In the genomic region with DNA sequence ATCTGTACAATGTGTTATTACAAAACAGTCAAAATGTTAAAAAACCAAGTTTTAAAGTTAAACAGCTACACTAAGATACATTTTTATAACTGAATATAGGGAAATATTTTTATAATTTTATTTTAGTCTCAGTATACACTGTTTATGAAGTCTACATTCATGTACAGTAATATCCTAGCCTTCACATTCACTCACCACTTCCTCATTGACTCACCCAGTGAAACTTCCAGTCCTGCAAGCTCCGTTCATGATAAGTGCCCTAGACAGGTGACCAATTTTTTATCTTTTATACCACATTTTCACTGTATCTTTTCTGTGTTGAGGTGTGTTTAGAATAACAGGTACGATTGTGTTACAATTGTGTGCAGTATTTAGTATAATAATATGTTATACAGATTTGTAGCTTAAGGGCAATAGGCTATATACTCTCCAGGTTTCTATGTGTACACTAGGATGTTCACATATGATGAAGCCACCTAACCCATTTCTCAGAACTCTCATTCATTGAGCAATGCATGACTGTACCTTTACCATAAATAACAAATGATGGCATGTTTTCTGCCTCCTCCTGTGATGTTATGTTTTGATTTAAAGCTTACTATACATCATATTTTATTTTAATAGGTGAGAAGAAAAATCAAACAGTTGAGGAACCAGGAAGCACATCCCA, we compare ENCODE assay signal across 21 cellular contexts.
"Had no signal": no experiment of that assay in that cellular context is flagged by ENCODE, and none has a peak within 500 bp of the region (broad histone marks: within the 10 kb centered on the region; RNA-seq: fewer than 3 reads in every experiment).

No MANE protein-coding gene starts in this region.

- H3K4me3 ChIP-seq: hepatocyte, prostate gland, right lobe of liver, spleen, tibial artery, upper lobe of right lung, vagina had no signal

- H3K9ac ChIP-seq: parathyroid adenoma had no signal

- H3K4me1 ChIP-seq: parathyroid adenoma, prostate gland, right lobe of liver, spleen, tibial artery, upper lobe of right lung, vagina had no signal

- H3K27ac Mint-ChIP-seq: naive thymus-derived CD4-positive, alpha-beta T cell; nephron progenitor cell; stimulated activated memory B cell treated with anti-CD40 and anti-IgM and Interleukin-4, amounts not matched to agents 10 μg/mL and 1 μg/mL and 100 μg/mL, for 72 hours; stimulated activated naive CD8-positive, alpha-beta T cell treated with anti-CD3 and anti-CD28 coated beads, Interleukin-15, Interleukin-2, amounts not matched to agents 100 ng/mL and 50 ng/mL, for 24 hours had no signal

- H3K4me1 Mint-ChIP-seq: naive thymus-derived CD4-positive, alpha-beta T cell; nephron progenitor cell; stimulated activated memory B cell treated with anti-CD40 and anti-IgM and Interleukin-4, amounts not matched to agents 10 μg/mL and 1 μg/mL and 100 μg/mL, for 72 hours had no signal

- FAIRE-seq: endometrium, kidney had no signal

- H3K36me3 Mint-ChIP-seq: naive thymus-derived CD4-positive, alpha-beta T cell; stimulated activated memory B cell treated with anti-CD40 and anti-IgM and Interleukin-4, amounts not matched to agents 10 μg/mL and 1 μg/mL and 100 μg/mL, for 72 hours had no signal

- ATAC-seq: naive thymus-derived CD4-positive, alpha-beta T cell; right lobe of liver; stimulated activated memory B cell treated with anti-CD40 and anti-IgM and Interleukin-4, amounts not matched to agents 10 μg/mL and 1 μg/mL and 100 μg/mL, for 72 hours; upper lobe of right lung had no signal

- H3K27me3 Mint-ChIP-seq: naive thymus-derived CD4-positive, alpha-beta T cell; stimulated activated memory B cell treated with anti-CD40 and anti-IgM and Interleukin-4, amounts not matched to agents 10 μg/mL and 1 μg/mL and 100 μg/mL, for 72 hours; stimulated activated naive CD8-positive, alpha-beta T cell treated with anti-CD3 and anti-CD28 coated beads, Interleukin-15, Interleukin-2, amounts not matched to agents 100 ng/mL and 50 ng/mL, for 24 hours had no signal

- DNase-seq: effector memory CD4-positive, alpha-beta T cell; foreskin melanocyte; head of caudate nucleus; kidney; mesendoderm; naive thymus-derived CD4-positive, alpha-beta T cell; nephron progenitor cell; right lobe of liver; spleen; stimulated activated CD4-positive, alpha-beta T cell treated with anti-CD3 and anti-CD28 coated beads, Interleukin-15, amount 100 ng/mL, for 24 hours; stimulated activated CD4-positive, alpha-beta T cell treated with anti-CD3 and anti-CD28 coated beads, Interleukin-1b, Interleukin-23, amount 100 ng/mL, for 48 hours; stimulated activated CD4-positive, alpha-beta T cell treated with anti-CD3 and anti-CD28 coated beads, Interleukin-4, amount 100 ng/mL, for 24 hours; tibial artery; upper lobe of right lung had no signal

- H3K4me2 ChIP-seq: hepatocyte had no signal

- H3K4me3 Mint-ChIP-seq: naive thymus-derived CD4-positive, alpha-beta T cell; nephron progenitor cell; stimulated activated memory B cell treated with anti-CD40 and anti-IgM and Interleukin-4, amounts not matched to agents 10 μg/mL and 1 μg/mL and 100 μg/mL, for 72 hours; stimulated activated naive CD8-positive, alpha-beta T cell treated with anti-CD3 and anti-CD28 coated beads, Interleukin-15, Interleukin-2, amounts not matched to agents 100 ng/mL and 50 ng/mL, for 24 hours had no signal

- H3K27ac ChIP-seq: hepatocyte, parathyroid adenoma, prostate gland, right lobe of liver, spleen, tibial artery, upper lobe of right lung, vagina had no signal

- H3K36me3 ChIP-seq: prostate gland, right lobe of liver, spleen, tibial artery, upper lobe of right lung, vagina had no signal

- H3K79me2 ChIP-seq: hepatocyte, parathyroid adenoma had no signal

- H3K9me3 Mint-ChIP-seq: stimulated activated memory B cell treated with anti-CD40 and anti-IgM and Interleukin-4, amounts not matched to agents 10 μg/mL and 1 μg/mL and 100 μg/mL, for 72 hours had no signal

- H3K27me3 ChIP-seq: hepatocyte, right lobe of liver, spleen, tibial artery, upper lobe of right lung, vagina had no signal

- H3K9me3 ChIP-seq: prostate gland, right lobe of liver, upper lobe of right lung, vagina had no signal

- H2AFZ ChIP-seq: hepatocyte, parathyroid adenoma had no signal
